ENCODE assay signal across 15 cellular contexts in the genomic region with DNA sequence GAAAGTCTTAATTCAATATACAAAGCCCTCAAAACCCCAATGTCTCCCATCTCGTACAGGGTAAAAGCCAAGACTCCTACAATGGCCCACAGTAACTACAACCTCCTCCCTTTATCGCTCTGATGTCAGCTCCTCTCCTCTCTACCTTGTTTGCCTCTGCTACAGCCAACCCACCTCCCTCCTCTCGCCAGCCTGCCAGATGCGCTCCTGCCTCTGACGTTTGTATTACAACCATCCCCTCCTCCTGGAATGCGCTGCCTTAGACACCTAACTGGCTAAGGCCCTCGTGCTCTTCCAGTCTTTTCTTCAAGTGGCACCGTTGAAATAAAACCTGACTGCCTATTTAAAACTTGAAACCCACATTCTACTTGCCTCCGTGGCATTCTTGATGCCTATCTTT.
"Had no signal": no experiment of that assay in that cellular context is flagged by ENCODE, and none has a peak within 500 bp of the region (broad histone marks: within the 10 kb centered on the region; RNA-seq: fewer than 3 reads in every experiment).

No MANE protein-coding gene starts in this region.

- H3K9me3 ChIP-seq: colonic mucosa, psoas muscle, right lobe of liver had no signal

- H3K4me3 Mint-ChIP-seq: activated CD8-positive, alpha-beta memory T cell treated with anti-CD3 and anti-CD28 coated beads, Interleukin-2, amount 10 ng/mL, durations not matched to agents 7 days and 5 days; activated naive CD8-positive, alpha-beta T cell; activated T-cell treated with anti-CD3 and anti-CD28 coated beads, Interleukin-2, amount 50 U/mL, for 24 hours; natural killer cell treated with Interleukin-12 subunit alpha and Interleukin-12 subunit beta and Interleukin-15 and Interleukin-18, amount 100 ng/mL, for 72 hours; stimulated activated naive B cell treated with anti-CD40 and anti-IgM and Interleukin-4, amounts not matched to agents 10 μg/mL and 1 μg/mL and 100 μg/mL, for 72 hours; T-helper 2 cell treated with Interferon-gamma antibody and Interleukin-4, amounts not matched to agents 5 μg/mL and 100 μg/mL, for 36 hours; type B pancreatic cell had no signal

- H3K4me3 ChIP-seq: colonic mucosa, psoas muscle, right lobe of liver had no signal

- DNase-seq: activated CD4-positive, alpha-beta T cell treated with anti-CD3 and anti-CD28 coated beads, Interleukin-2, amount 50 U/mL, for 4 hours; activated CD4-positive, CD25-positive, alpha-beta regulatory T cell treated with anti-CD3 and anti-CD28 coated beads, Interleukin-2, amount 50 U/mL, for 72 hours; activated CD8-positive, alpha-beta memory T cell treated with anti-CD3 and anti-CD28 coated beads, Interleukin-2, amount 10 ng/mL, durations not matched to agents 7 days and 5 days; activated gamma-delta T cell; activated T-cell treated with anti-CD3 and anti-CD28 coated beads, Interleukin-2, amount 50 U/mL, for 24 hours; colonic mucosa; foreskin melanocyte; psoas muscle; right lobe of liver; stimulated activated naive B cell treated with anti-CD40 and anti-IgM and Interleukin-4, amounts not matched to agents 10 μg/mL and 1 μg/mL and 100 μg/mL, for 72 hours had no signal

- H3K27ac Mint-ChIP-seq: activated CD8-positive, alpha-beta memory T cell treated with anti-CD3 and anti-CD28 coated beads, Interleukin-2, amount 10 ng/mL, durations not matched to agents 7 days and 5 days; activated naive CD8-positive, alpha-beta T cell; activated T-cell treated with anti-CD3 and anti-CD28 coated beads, Interleukin-2, amount 50 U/mL, for 24 hours; natural killer cell treated with Interleukin-12 subunit alpha and Interleukin-12 subunit beta and Interleukin-15 and Interleukin-18, amount 100 ng/mL, for 72 hours; stimulated activated naive B cell treated with anti-CD40 and anti-IgM and Interleukin-4, amounts not matched to agents 10 μg/mL and 1 μg/mL and 100 μg/mL, for 72 hours; T-helper 2 cell treated with Interferon-gamma antibody and Interleukin-4, amounts not matched to agents 5 μg/mL and 100 μg/mL, for 36 hours; type B pancreatic cell had no signal

- H3K9me3 Mint-ChIP-seq: activated T-cell treated with anti-CD3 and anti-CD28 coated beads, Interleukin-2, amount 50 U/mL, for 24 hours; T-helper 2 cell treated with Interferon-gamma antibody and Interleukin-4, amounts not matched to agents 5 μg/mL and 100 μg/mL, for 36 hours; type B pancreatic cell had no signal

- H3K27ac ChIP-seq: colonic mucosa, psoas muscle, right lobe of liver had no signal

- H3K36me3 Mint-ChIP-seq: activated CD8-positive, alpha-beta memory T cell treated with anti-CD3 and anti-CD28 coated beads, Interleukin-2, amount 10 ng/mL, durations not matched to agents 7 days and 5 days; natural killer cell treated with Interleukin-12 subunit alpha and Interleukin-12 subunit beta and Interleukin-15 and Interleukin-18, amount 100 ng/mL, for 72 hours; type B pancreatic cell had no signal

- H3K36me3 ChIP-seq: colonic mucosa, right lobe of liver had no signal

- H3K27me3 ChIP-seq: colonic mucosa, right lobe of liver had no signal

- H3K4me1 ChIP-seq: colonic mucosa, psoas muscle, right lobe of liver had no signal

- H3K27me3 Mint-ChIP-seq: activated CD8-positive, alpha-beta memory T cell treated with anti-CD3 and anti-CD28 coated beads, Interleukin-2, amount 10 ng/mL, durations not matched to agents 7 days and 5 days; natural killer cell treated with Interleukin-12 subunit alpha and Interleukin-12 subunit beta and Interleukin-15 and Interleukin-18, amount 100 ng/mL, for 72 hours had no signal

- ATAC-seq: activated CD8-positive, alpha-beta memory T cell treated with anti-CD3 and anti-CD28 coated beads, Interleukin-2, amount 10 ng/mL, durations not matched to agents 7 days and 5 days; left lobe of liver; natural killer cell treated with Interleukin-12 subunit alpha and Interleukin-12 subunit beta and Interleukin-15 and Interleukin-18, amount 100 ng/mL, for 72 hours; psoas muscle; right lobe of liver; stimulated activated naive B cell treated with anti-CD40 and anti-IgM and Interleukin-4, amounts not matched to agents 10 μg/mL and 1 μg/mL and 100 μg/mL, for 72 hours had no signal
